9 cellular contexts compared by ENCODE assay signal in the genomic region with DNA sequence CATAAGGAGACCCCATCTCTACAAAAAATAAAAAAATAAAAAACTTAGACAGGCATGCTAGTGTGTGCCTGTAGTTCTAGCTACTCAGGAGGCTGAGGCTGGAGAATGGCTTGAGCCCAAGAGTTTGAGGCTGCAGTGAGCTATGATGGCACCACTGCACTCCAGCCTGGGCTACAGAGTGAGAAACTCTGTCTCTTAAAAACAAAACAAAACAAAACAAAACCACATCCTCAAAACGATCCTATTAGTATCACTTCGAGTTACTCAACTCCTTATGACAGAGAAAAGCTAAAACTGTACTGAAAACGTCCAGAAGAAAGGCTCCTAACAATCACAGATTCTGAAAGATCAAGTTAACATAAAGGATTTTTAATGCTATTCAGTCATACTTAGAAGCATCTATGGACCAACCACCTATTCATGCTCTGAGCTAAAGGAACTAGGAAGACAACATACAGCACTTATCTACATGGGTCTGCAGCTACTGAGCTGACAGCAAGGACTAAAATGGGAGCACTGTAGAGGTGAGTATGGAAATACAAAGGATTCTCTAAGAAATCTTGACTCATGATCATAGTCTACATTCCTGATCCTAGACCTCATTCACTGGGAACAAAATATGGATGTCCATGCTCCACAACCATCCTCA.
A peak's percentile ranks its signal among the peaks of the same experiment; 100 is the strongest.
DNase-seq lines count a peak whose midpoint lies in the region; ATAC-seq and TF ChIP-seq lines count a peak whose summit lies in the region.
"Had no signal": no experiment of that assay in that cellular context is flagged by ENCODE, and none has a peak within 500 bp of the region (broad histone marks: within the 10 kb centered on the region; RNA-seq: fewer than 3 reads in every experiment).

No MANE protein-coding gene starts in this region.

- H3K27ac Mint-ChIP-seq in dendritic cell treated with granulocyte-macrophage colony-stimulating factor and Interleukin-4, amounts not matched to agents 40 ng/mL and 50 ng/mL, for 4 days: peak overlapping the region; percentile 58

- peaks cover under 1% of the 10 kb centered on the region for H3K9me3 Mint-ChIP-seq in dendritic cell treated with granulocyte-macrophage colony-stimulating factor and Interleukin-4, amounts not matched to agents 40 ng/mL and 50 ng/mL, for 4 days

- no peak overlapping the region for H3K4me3 Mint-ChIP-seq in dendritic cell treated with granulocyte-macrophage colony-stimulating factor and Interleukin-4, amounts not matched to agents 40 ng/mL and 50 ng/mL, for 4 days

- no peak for DNase-seq in Ammon's horn (ENCODE audit: low spot score)
- no peak for DNase-seq in GM19238 (ENCODE audit: insufficient read length, low spot score)
- DNase-seq in NCI-H2171 (lab: John Stamatoyannopoulos, UW): no peak
- DNase-seq in NCI-H1105 (lab: John Stamatoyannopoulos, UW): no peak
- DNase-seq: tibial artery had no signal

- H3K4me1 Mint-ChIP-seq in dendritic cell treated with granulocyte-macrophage colony-stimulating factor and Interleukin-4, amounts not matched to agents 40 ng/mL and 50 ng/mL, for 4 days (ENCODE audit: low read depth): peaks cover 38% of the 10 kb centered on the region

- no peak for TF ChIP-seq POLR2A in GM18505 (IDR thresholded peaks at IDR 0.05; ENCODE audit: borderline replicate concordance, extremely low read depth, insufficient read depth, insufficient read length)

- no peaks in the 10 kb centered on the region for H3K27me3 Mint-ChIP-seq in dendritic cell treated with granulocyte-macrophage colony-stimulating factor and Interleukin-4, amounts not matched to agents 40 ng/mL and 50 ng/mL, for 4 days

- ATAC-seq in GM18505 (IDR thresholded peaks at IDR 0.05; ENCODE audit: unreplicated experiment): peak; percentile 96
- ATAC-seq in GM21423 (IDR thresholded peaks at IDR 0.05; ENCODE audit: unreplicated experiment): peak; percentile 91
- peak; percentile 98 for ATAC-seq in HG03432 (IDR thresholded peaks at IDR 0.05; ENCODE audit: unreplicated experiment)

- intact Hi-C loops in dendritic cell treated with granulocyte-macrophage colony-stimulating factor and Interleukin-4, amounts not matched to agents 40 ng/mL and 50 ng/mL, for 4 days (cut with micrococcal nuclease): loop anchor here (5.0 kb wide), 1 partner anchor 45 kb away; no protein-coding TSS in a partner anchor

- H3K36me3 Mint-ChIP-seq in dendritic cell treated with granulocyte-macrophage colony-stimulating factor and Interleukin-4, amounts not matched to agents 40 ng/mL and 50 ng/mL, for 4 days (ENCODE audit: low read depth): peaks cover 5% of the 10 kb centered on the region
